9 cellular contexts compared by ENCODE assay signal in the genomic region with DNA sequence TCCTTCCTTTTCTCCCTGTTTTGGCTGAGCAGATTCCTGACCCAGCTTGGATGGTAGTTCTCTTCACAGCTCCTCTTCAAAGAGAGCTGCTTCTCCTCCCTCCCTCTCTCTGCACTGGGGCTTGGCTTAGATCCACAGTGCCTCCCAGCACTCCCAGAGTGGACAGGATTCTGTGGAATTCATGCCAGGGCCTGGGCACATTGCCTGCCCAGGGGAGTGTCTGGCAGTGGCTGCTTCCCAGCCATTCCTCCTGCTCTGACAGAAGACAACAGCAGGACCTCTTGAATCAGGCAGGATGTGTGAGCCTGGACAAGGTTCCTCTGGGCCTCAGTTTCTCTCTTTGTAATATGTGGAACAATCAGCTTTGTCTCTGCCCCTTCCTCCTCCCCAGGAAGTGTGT. TPM values are rescaled to one million over a fixed set of nuclear protein-coding genes. Genes with fewer than 3 reads are reported as not detected.
DNase-seq lines count a peak whose midpoint lies in the region; ATAC-seq and TF ChIP-seq lines count a peak whose summit lies in the region.
"Had no signal": no experiment of that assay in that cellular context is flagged by ENCODE, and none has a peak within 500 bp of the region (broad histone marks: within the 10 kb centered on the region; RNA-seq: fewer than 3 reads in every experiment).

No MANE protein-coding gene starts in this region.

- no peaks in the 10 kb centered on the region for H4K20me1 ChIP-seq in SK-N-SH (ENCODE audit: insufficient read depth)

- no peaks in the 10 kb centered on the region for H3K79me2 ChIP-seq in SK-N-SH (ENCODE audit: insufficient read depth)
- H3K79me2 ChIP-seq: parathyroid adenoma had no signal

- no peak overlapping the region; the same call in 1 of the 2 replicates for H3K4me2 ChIP-seq in SK-N-SH

- H3K9me3 Mint-ChIP-seq in osteocyte (ENCODE audit: unreplicated experiment): no peaks in the 10 kb centered on the region

- H3K4me1 ChIP-seq in SK-N-SH (ENCODE audit: control insufficient read depth in 1 of 2, insufficient read depth in 2 of 2, low read depth in 1 of 2, low read length in 1 of 2): peaks cover 0 to 48% of the 10 kb centered on the region in 2 experiments; a peak in 2 of 4 replicates

- H3K9me3 ChIP-seq in SK-N-SH: no peaks in the 10 kb centered on the region

- TF ChIP-seq CTCF in SK-N-SH (IDR thresholded peaks at IDR 0.05) (no peak), fibroblast of the aortic adventitia (IDR thresholded peaks at IDR 0.05; ENCODE audit: insufficient read depth, low read length) (no peak), osteocyte (IDR thresholded peaks at IDR 0.05) (no peak)

- H3K36me3 ChIP-seq in SK-N-SH (replicated peaks in 1 of 2; ENCODE audit: control insufficient read depth in 1 of 2, insufficient read depth in 2 of 2, low read length in 1 of 2): no peaks in the 10 kb centered on the region

- H3K27me3 Mint-ChIP-seq in osteocyte (ENCODE audit: unreplicated experiment): peaks cover 11% of the 10 kb centered on the region

- H3K9me2 ChIP-seq in SK-N-SH: no peaks in the 10 kb centered on the region

- H2AFZ ChIP-seq in SK-N-SH (ENCODE audit: low read depth): no peak overlapping the region; the same call in 1 of the 2 replicates
- H2AFZ ChIP-seq: parathyroid adenoma had no signal

- CTCF ChIA-PET in SK-N-SH (lab: Yijun Ruan, JAX): interaction anchor here (0.9 to 3.2 kb wide), 8 partner anchors 9 to 52 kb away, joined by 3 to 47 read pairs (median 6); partner anchors contain the start of gene TAF15

- peak in 1 of 2 experiments; percentile 80; a peak in 2 of 4 replicates for TF ChIP-seq EP300 in SK-N-SH (IDR thresholded peaks at IDR 0.05; ENCODE audit: borderline replicate concordance in 1 of 2, low read depth in 1 of 2, low read length in 1 of 2)

- H3K27me3 ChIP-seq in SK-N-SH (ENCODE audit: insufficient read depth): peaks cover 21% of the 10 kb centered on the region; the same call in 1 of the 2 replicates

- H3K4me3 Mint-ChIP-seq in osteocyte (ENCODE audit: unreplicated experiment): no peak overlapping the region

- H3K27ac Mint-ChIP-seq in osteocyte (ENCODE audit: unreplicated experiment): peak overlapping the region; percentile 33

- POLR2A ChIA-PET in SK-N-SH (lab: Yijun Ruan, JAX): interaction anchor here (0.9 to 1.5 kb wide), 4 partner anchors 9 to 39 kb away, joined by 3 to 5 read pairs (median 4); partner anchors contain the start of genes C17orf50 and TAF15

- DNase-seq in DMS 273 (lab: John Stamatoyannopoulos, UW; ENCODE audit: unreplicated experiment) (peak; percentile 85), SK-N-SH (peak; percentile 82), fibroblast of the aortic adventitia (ENCODE audit: low read depth) (peak; percentile 71), osteocyte (ENCODE audit: extremely low spot score, unreplicated experiment) (peak; percentile 90), erythroblast (lab: John Stamatoyannopoulos, UW) (no peak), NCI-H128 (lab: John Stamatoyannopoulos, UW; ENCODE audit: unreplicated experiment) (no peak)

- H3K36me3 Mint-ChIP-seq in osteocyte (ENCODE audit: unreplicated experiment): no peaks in the 10 kb centered on the region

- H3K9ac ChIP-seq in SK-N-SH: no peak overlapping the region
- H3K9ac ChIP-seq: parathyroid adenoma had no signal

- H3F3A ChIP-seq in SK-N-SH (replicated peaks; ENCODE audit: insufficient read depth): no peaks in the 10 kb centered on the region

- H3K4me3 ChIP-seq in SK-N-SH (ENCODE audit: low read depth in 2 of 2, low read length in 1 of 2): no peak overlapping the region
- no peak overlapping the region for H3K4me3 ChIP-seq in fibroblast of the aortic adventitia (ENCODE audit: low read depth, low read length)

- peak overlapping the region in 1 of 2 experiments; percentile 95; a peak in 2 of 4 replicates for H3K27ac ChIP-seq in SK-N-SH (ENCODE audit: low read depth in 2 of 2, low read length in 1 of 2)
- H3K27ac ChIP-seq: parathyroid adenoma had no signal

- peaks cover 30% of the 10 kb centered on the region for H3K4me1 Mint-ChIP-seq in osteocyte (ENCODE audit: unreplicated experiment)

- TF ChIP-seq RAD21 in SK-N-SH (IDR thresholded peaks at IDR 0.05; ENCODE audit: low read length): peak; percentile 35

- ATAC-seq in GM19463 (IDR thresholded peaks at IDR 0.05; ENCODE audit: unreplicated experiment) (no peak), HG02981 (IDR thresholded peaks at IDR 0.05; ENCODE audit: unreplicated experiment) (no peak)

- TF ChIP-seq POLR2A in erythroblast (IDR thresholded peaks at IDR 0.05; ENCODE audit: low read length): no peak

TF ChIP-seq in SK-N-SH, 30 proteins besides CTCF, POLR2A, EP300 and RAD21 (continues in another document):
- TF ChIP-seq, protein P1, sequence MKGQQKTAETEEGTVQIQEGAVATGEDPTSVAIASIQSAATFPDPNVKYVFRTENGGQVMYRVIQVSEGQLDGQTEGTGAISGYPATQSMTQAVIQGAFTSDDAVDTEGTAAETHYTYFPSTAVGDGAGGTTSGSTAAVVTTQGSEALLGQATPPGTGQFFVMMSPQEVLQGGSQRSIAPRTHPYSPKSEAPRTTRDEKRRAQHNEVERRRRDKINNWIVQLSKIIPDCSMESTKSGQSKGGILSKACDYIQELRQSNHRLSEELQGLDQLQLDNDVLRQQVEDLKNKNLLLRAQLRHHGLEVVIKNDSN (IDR thresholded peaks at IDR 0.05; ENCODE audit: borderline replicate concordance, low read depth): no peak
- TF ChIP-seq USF2 (IDR thresholded peaks at IDR 0.05; ENCODE audit: borderline replicate concordance, low read depth, low read length): no peak
- TF ChIP-seq GATA2 (CRISPR knock-in tag; IDR thresholded peaks at IDR 0.05): no peak
- TF ChIP-seq ELF1 (IDR thresholded peaks at IDR 0.05): no peak
- TF ChIP-seq YY1 (IDR thresholded peaks at IDR 0.05; ENCODE audit: low read depth): no peak
- TF ChIP-seq FOXJ3 (CRISPR knock-in tag; IDR thresholded peaks at IDR 0.05): peak; percentile 66; the same call in 1 of the 2 replicates
- no peak for TF ChIP-seq FOSL2 (IDR thresholded peaks at IDR 0.05; ENCODE audit: borderline replicate concordance, low read depth)
- TF ChIP-seq ZBTB33 (IDR thresholded peaks at IDR 0.05; ENCODE audit: borderline replicate concordance, low read depth): no peak
- TF ChIP-seq JUND (IDR thresholded peaks at IDR 0.05): no peak
- TF ChIP-seq MEF2A (IDR thresholded peaks at IDR 0.05; ENCODE audit: borderline replicate concordance, low read depth): no peak
- peak; percentile 31; the same call in 1 of the 2 replicates for TF ChIP-seq RFX5 (IDR thresholded peaks at IDR 0.05; ENCODE audit: low read length)
- no peak for TF ChIP-seq EZH2phosphoT487 (IDR thresholded peaks at IDR 0.05; ENCODE audit: borderline replicate concordance, low read depth)
- TF ChIP-seq MXI1 (IDR thresholded peaks at IDR 0.05; ENCODE audit: low read depth, low read length): peak; percentile 89

RNA-seq across cellular contexts. Expression of gene MMP28, which starts 4.5 kb away (rescaled TPM):
- polyA plus RNA-seq in SK-N-SH (2012; rRNA removed): 0.23 and 0.33 TPM in 2 replicates
- polyA plus RNA-seq in SK-N-SH (2012; cell fraction: cytosol; rRNA removed): 0.30 and 0.52 TPM in 2 replicates
- polyA plus RNA-seq in SK-N-SH (2012; cell fraction: nucleus; rRNA removed): 0.32 and 0.40 TPM in 2 replicates
- total RNA-seq in fibroblast of the aortic adventitia (ENCODE audit: low replicate concordance) (0.09 TPM in 1 of 2 replicates, not detected in the other), osteocyte (0.73 and 0.75 TPM in 2 replicates)

RNA-seq across cellular contexts. Expression of gene TAF15, which starts 9.3 kb away (rescaled TPM):
- 67.5 and 78.0 TPM in 2 replicates for polyA plus RNA-seq in SK-N-SH (2012; rRNA removed)
- 117 and 139 TPM in 2 replicates for polyA plus RNA-seq in SK-N-SH (2012; cell fraction: cytosol; rRNA removed)
- 43.9 and 71.3 TPM in 2 replicates for polyA plus RNA-seq in SK-N-SH (2012; cell fraction: nucleus; rRNA removed)
- total RNA-seq in fibroblast of the aortic adventitia (ENCODE audit: low replicate concordance): 34.7 and 74.3 TPM in 2 replicates
- 157 and 170 TPM in 2 replicates for total RNA-seq in osteocyte

RNA-seq across cellular contexts. Expression of gene C17orf50, which starts 39.3 kb away (rescaled TPM):
- polyA plus RNA-seq in SK-N-SH (2012; rRNA removed): 0.05 TPM in 1 of 2 replicates, not detected in the other
- polyA plus RNA-seq in SK-N-SH (2012; cell fraction: cytosol; rRNA removed): 0.03 and 0.04 TPM in 2 replicates
- not detected in 2 replicates for polyA plus RNA-seq in SK-N-SH (2012; cell fraction: nucleus; rRNA removed)
- total RNA-seq in fibroblast of the aortic adventitia (ENCODE audit: low replicate concordance): not detected in 2 replicates
- not detected in 2 replicates for total RNA-seq in osteocyte

RNA-seq across cellular contexts. Expression of gene GAS2L2, which starts 46.9 kb away (rescaled TPM):
- polyA plus RNA-seq in SK-N-SH (2012; rRNA removed): 0.02 TPM in 1 of 2 replicates, not detected in the other
- 0.01 TPM in 2 replicates for polyA plus RNA-seq in SK-N-SH (2012; cell fraction: cytosol; rRNA removed)
- polyA plus RNA-seq in SK-N-SH (2012; cell fraction: nucleus; rRNA removed): 0.08 and 0.10 TPM in 2 replicates
- total RNA-seq in fibroblast of the aortic adventitia (ENCODE audit: low replicate concordance): not detected in 2 replicates
- total RNA-seq in osteocyte: not detected in 2 replicates

Comparison
In these comparisons a context has a peak if more than half of its experiments do, and no peak if none do; other contexts are left out.
1. DNase-seq: peak in DMS 273 (single experiment), SK-N-SH (single experiment), fibroblast of the aortic adventitia (single experiment) and osteocyte (single experiment); none in erythroblast (0 of 2) and NCI-H128 (single experiment).